ENCODE assay signal across 32 cellular contexts in the genomic region with DNA sequence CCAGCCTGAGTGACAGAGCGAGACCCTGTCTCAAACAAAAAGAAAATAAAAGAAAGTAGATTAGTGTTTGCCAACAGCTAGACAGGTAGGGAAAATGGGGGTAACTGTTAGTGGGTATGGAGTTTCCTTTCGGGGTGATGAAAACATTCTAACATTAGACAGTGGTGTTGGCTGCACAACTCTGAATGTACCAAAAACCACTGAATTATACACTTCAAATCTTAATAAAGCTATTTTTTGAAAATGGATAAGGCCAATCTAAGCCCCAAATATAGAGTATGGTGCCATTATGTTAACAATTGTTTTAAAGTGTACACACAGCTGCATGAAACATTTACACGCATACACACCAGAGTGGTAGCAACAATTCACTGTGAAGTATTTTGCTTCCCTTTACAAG. TPM values are rescaled to one million over a fixed set of nuclear protein-coding genes. Genes with fewer than 3 reads are reported as not detected.
"Had no signal": no experiment of that assay in that cellular context is flagged by ENCODE, and none has a peak within 500 bp of the region (broad histone marks: within the 10 kb centered on the region; RNA-seq: fewer than 3 reads in every experiment).

No MANE protein-coding gene starts in this region.

- H3K9me2 ChIP-seq: SK-N-SH had no signal

- H3K27ac ChIP-seq: Peyer's patch, SJSA1 had no signal

- H3K4me2 ChIP-seq: SK-N-SH had no signal

- ATAC-seq: PC-3 had no signal

- H3K4me3 ChIP-seq: MG63, Peyer's patch, SJSA1 had no signal

- H3K9me3 ChIP-seq: MG63, Peyer's patch, SK-N-SH had no signal

- H3K27me3 ChIP-seq: MG63, Peyer's patch, SJSA1 had no signal

- H3K36me3 ChIP-seq: Peyer's patch, SJSA1 had no signal

- DNase-seq: Kasumi-1, KG1, MG63, NCI-H1048, NCI-H1092 treated with DMSO at 0.1 percent for 48 hours, NCI-H1105 treated with DMSO at 0.1 percent for 48 hours, NCI-H1417, NCI-H1436, NCI-H146, NCI-H1694, NCI-H187, NCI-H1930, NCI-H2029 treated with DMSO at 0.1 percent for 48 hours, NCI-H2081 treated with DMSO at 0.1 percent for 48 hours, NCI-H2107, NCI-H2171, NCI-H226, NCI-H446 treated with DMSO at 0.1 percent for 48 hours, NCI-H510A, NCI-H524, NCI-H69, NCI-H748 treated with DMSO at 0.1 percent for 48 hours, NCI-H82, OCI-M1, PC-3, Right ventricle myocardium superior, RPMI8226, SHP77 treated with DMSO at 0.1 percent for 48 hours, SK-N-SH, SW 1271 had no signal

RNA-seq across cellular contexts. Expression of gene BMP7, which starts 57.0 kb away (rescaled TPM):
- total RNA-seq: PC-3, SJSA1 had no signal
- polyA plus RNA-seq: SK-N-SH had no signal
